Comparison of ENCODE assay signal across 15 cellular contexts in the genomic region with DNA sequence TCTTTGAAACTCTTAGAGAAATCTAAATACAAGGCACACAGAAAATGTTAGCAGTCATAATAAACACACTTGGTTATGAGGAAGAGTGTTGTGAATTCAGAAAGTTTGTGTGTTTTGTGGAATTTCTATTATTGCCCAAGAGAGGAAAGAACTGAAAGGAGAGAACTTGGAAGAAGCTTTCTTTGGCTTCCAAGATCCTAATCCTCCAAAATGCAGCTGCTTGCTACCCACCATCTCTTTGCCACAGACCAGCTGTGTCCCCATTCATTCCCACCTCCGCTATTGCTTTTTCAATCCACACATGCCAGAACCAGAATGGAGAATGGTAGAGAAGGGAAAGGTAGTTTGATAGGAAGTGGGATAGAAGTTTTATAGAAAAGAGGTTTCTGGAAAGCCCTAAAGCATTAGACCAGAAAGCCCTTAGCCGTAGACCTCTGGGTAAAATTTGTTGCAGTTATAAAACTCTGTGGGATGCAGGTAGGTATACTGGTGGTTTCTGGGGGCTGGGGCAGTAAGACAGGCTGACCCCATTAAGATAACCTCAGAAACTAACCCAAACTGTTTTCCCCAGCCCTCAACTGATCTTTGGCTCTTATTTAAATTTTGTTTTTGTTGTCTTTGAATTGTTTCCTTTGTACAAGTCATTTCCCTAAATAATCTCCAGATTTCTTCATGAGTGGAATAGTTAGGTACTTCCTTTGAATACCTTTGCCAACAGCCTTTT.
DNase-seq lines count a peak whose midpoint lies in the region; ATAC-seq and TF ChIP-seq lines count a peak whose summit lies in the region.
"Had no signal": no experiment of that assay in that cellular context is flagged by ENCODE, and none has a peak within 500 bp of the region (broad histone marks: within the 10 kb centered on the region; RNA-seq: fewer than 3 reads in every experiment).

No MANE protein-coding gene starts in this region.

- H3K4me1 ChIP-seq in heart left ventricle (peaks cover 10 to 80% (median 56%) of the 10 kb centered on the region in 12 donors), mammary epithelial cell (ENCODE audit: insufficient read depth, low read length) (peaks cover 37% of the 10 kb centered on the region), tibial artery (peaks cover 0 to 70% (median 21%) of the 10 kb centered on the region in 4 donors)

- no peak overlapping the region for H2AFZ ChIP-seq in mammary epithelial cell (ENCODE audit: low read depth, low read length)
- H2AFZ ChIP-seq: parathyroid adenoma had no signal

- TF ChIP-seq POLR2A in heart left ventricle (IDR thresholded peaks at IDR 0.05): no peak

- no peak for ATAC-seq in heart left ventricle
- no peak for ATAC-seq in HG03432 (IDR thresholded peaks at IDR 0.05; ENCODE audit: unreplicated experiment)

- H3K4me2 ChIP-seq in mammary epithelial cell (ENCODE audit: insufficient read depth, low read depth, low read length): no peak overlapping the region

- dilution Hi-C loops in mammary epithelial cell (cut with HindIII; ENCODE audit: low sequenced_read_pairs): no loop called here

- BruUV-seq in mammary epithelial cell (replicated peaks; lab: Mats Ljungman, UMichigan): no TSS peak

- intact Hi-C loops in heart left ventricle (cut with DNase I) (loop anchor here in 8 of 10 donors (5.0 to 10.0 kb wide), 11 partner anchors 36 to 161 kb away; no protein-coding TSS in a partner anchor), cardiac septum (cut with DNase I) (loop anchor here (5.0 kb wide), 1 partner anchor 69 kb away; no protein-coding TSS in a partner anchor), mammary epithelial cell (cut with micrococcal nuclease) (loop anchor here (2.0 kb wide), 1 partner anchor 163 kb away; no protein-coding TSS in a partner anchor), tibial artery (cut with DNase I; ENCODE audit: low total_unique reads) (no loop called here)

- H3K27ac ChIP-seq in heart left ventricle (peak overlapping the region in 10 of 12 donors; percentile 10 to 78 (median 59)), mammary epithelial cell (ENCODE audit: insufficient read depth, low read depth, low read length) (no peak overlapping the region), tibial artery (peak overlapping the region; percentile 8 to 28)
- H3K27ac ChIP-seq: brain microvascular endothelial cell had no signal

- H3K4me3 ChIP-seq in heart left ventricle (no peak overlapping the region), mammary epithelial cell (replicated peaks in 1 of 3; ENCODE audit: insufficient read depth in 1 of 3, low read depth in 2 of 3, low read length in 3 of 3) (no peak overlapping the region), tibial artery (no peak overlapping the region)

- no peaks in the 10 kb centered on the region for H3K36me3 ChIP-seq in heart left ventricle
- no peaks in the 10 kb centered on the region for H3K36me3 ChIP-seq in mammary epithelial cell (ENCODE audit: insufficient read depth, low read length)
- no peaks in the 10 kb centered on the region for H3K36me3 ChIP-seq in tibial artery
- H3K36me3 ChIP-seq: brain microvascular endothelial cell had no signal

- WGBS in heart left ventricle, 4 donors: 74 to 95% (median 83%) methylated on average over 2 of the region's 2 CpGs
- WGBS in mammary epithelial cell (ENCODE audit: low coverage, missing lambda C conversion rate): 100% methylated on average over 2 of the region's 2 CpGs

- H4K20me1 ChIP-seq in mammary epithelial cell (ENCODE audit: insufficient read depth, low read length): no peaks in the 10 kb centered on the region

- H3K27me3 ChIP-seq in heart left ventricle: no peaks in the 10 kb centered on the region
- no peaks in the 10 kb centered on the region for H3K27me3 ChIP-seq in mammary epithelial cell (ENCODE audit: insufficient read depth, low read length)
- H3K27me3 ChIP-seq in tibial artery: no peaks in the 10 kb centered on the region
- H3K27me3 ChIP-seq: brain microvascular endothelial cell had no signal

- CTCF ChIA-PET in mammary epithelial cell (lab: Charles Lee; ENCODE audit: low non-redundant PET): interaction anchor here (0.7 kb wide), 1 partner anchor 173 kb away, joined by 5 read pairs; no protein-coding TSS in a partner anchor

- peaks cover 6% of the 10 kb centered on the region for H3K79me2 ChIP-seq in mammary epithelial cell (ENCODE audit: insufficient read depth, low read length)
- H3K79me2 ChIP-seq: parathyroid adenoma had no signal

- TF ChIP-seq CTCF in heart left ventricle (IDR thresholded peaks at IDR 0.05) (no peak), mammary epithelial cell (conservative IDR thresholded peaks at IDR 0.05 in 1 of 2, IDR thresholded peaks at IDR 0.05 in 1 of 2; ENCODE audit: extremely low read depth in 1 of 2, insufficient read depth in 1 of 2, low read depth in 1 of 2, low read length in 2 of 2) (no peak), tibial artery (IDR thresholded peaks at IDR 0.05) (no peak)

- DNase-seq in heart left ventricle: no peak
- DNase-seq in cardiac septum (ENCODE audit: low spot score): no peak
- peak; percentile 48 for DNase-seq in mammary epithelial cell
- DNase-seq in myocyte (ENCODE audit: low read depth): peak; percentile 73
- DNase-seq in tibial artery: no peak
- DNase-seq in NCI-H1694 (lab: John Stamatoyannopoulos, UW): no peak
- DNase-seq in NCI-H1048 (lab: John Stamatoyannopoulos, UW): no peak
- DNase-seq: activated CD4-positive, alpha-beta memory T cell treated with anti-CD3 and anti-CD28 coated beads for 36 hours; brain microvascular endothelial cell; CD4-positive, CD25-positive, alpha-beta regulatory T cell; effector CD4-positive, alpha-beta T cell; HCEC 1CT; midbrain had no signal

- H3K9ac ChIP-seq in mammary epithelial cell (ENCODE audit: insufficient read depth, low read length): no peak overlapping the region
- H3K9ac ChIP-seq: parathyroid adenoma had no signal

- in situ Hi-C loops in mammary epithelial cell (cut with MboI; ENCODE audit: low sequenced_read_pairs in 2 of 2): no loop called here

- no peaks in the 10 kb centered on the region for H3K9me3 ChIP-seq in heart left ventricle
- H3K9me3 ChIP-seq in mammary epithelial cell (replicated peaks; ENCODE audit: insufficient read depth, low read length): no peaks in the 10 kb centered on the region
- H3K9me3 ChIP-seq in tibial artery: no peaks in the 10 kb centered on the region

Comparison
In these comparisons a context has a peak if more than half of its experiments do, and no peak if none do; other contexts are left out.
1. DNase-seq: peak in mammary epithelial cell (single experiment) and myocyte (single experiment); none in heart left ventricle (0 of 5), cardiac septum (single experiment), tibial artery (0 of 2), NCI-H1694 (single experiment) and NCI-H1048 (single experiment).